ENCODE assay signal across 8 cellular contexts in genomic region chr2:189440644-189440946, GRCh38. TPM values are rescaled to one million over a fixed set of nuclear protein-coding genes. Genes with fewer than 3 reads are reported as not detected.
A peak's percentile ranks its signal among the peaks of the same experiment; 100 is the strongest.
DNase-seq lines count a peak whose midpoint lies in the region; ATAC-seq and TF ChIP-seq lines count a peak whose summit lies in the region.

No MANE protein-coding gene starts in this region.

- peaks cover 12% of the 10 kb centered on the region for H3K4me1 Mint-ChIP-seq in activated naive CD4-positive, alpha-beta T cell treated with anti-CD3 and anti-CD28 coated beads for 36 hours (ENCODE audit: low read depth)

- H3K27me3 Mint-ChIP-seq in activated naive CD4-positive, alpha-beta T cell treated with anti-CD3 and anti-CD28 coated beads for 36 hours (ENCODE audit: low read depth) = no peaks in the 10 kb centered on the region

- H3K9me3 ChIP-seq in lower lobe of right lung = no peaks in the 10 kb centered on the region

- no peak for DNase-seq in activated naive CD4-positive, alpha-beta T cell treated with anti-CD3 and anti-CD28 coated beads for 36 hours
- no peak for DNase-seq in activated naive CD4-positive, alpha-beta T cell (lab: John Stamatoyannopoulos, UW)
- no peak for DNase-seq in brain microvascular endothelial cell
- DNase-seq in lower lobe of right lung = no peak
- no peak for DNase-seq in GM13976 (ENCODE audit: low spot score)
- no peak for DNase-seq in superior temporal gyrus (ENCODE audit: extremely low spot score)

- H3K27me3 ChIP-seq in brain microvascular endothelial cell (replicated peaks) (no peaks in the 10 kb centered on the region), lower lobe of right lung (ENCODE audit: low read depth) (no peaks in the 10 kb centered on the region)

- peaks cover 4% of the 10 kb centered on the region for H3K36me3 Mint-ChIP-seq in activated naive CD4-positive, alpha-beta T cell treated with anti-CD3 and anti-CD28 coated beads for 36 hours (ENCODE audit: low read depth)

- in situ Hi-C loops in brain microvascular endothelial cell (cut with HindIII; ENCODE audit: low pct_ligation_motif_present, low sequenced_read_pairs) (no loop called here), GM13976 (cut with MboI; ENCODE audit: low sequenced_read_pairs, unreplicated experiment) (no loop called here)

- H3K4me3 ChIP-seq in brain microvascular endothelial cell (ENCODE audit: low read depth, low read length) (peak overlapping the region; percentile 87), lower lobe of right lung (peak overlapping the region; percentile 78), urinary bladder (ENCODE audit: low read depth, low read length) (peak overlapping the region; percentile 65)

- TF ChIP-seq CTCF in brain microvascular endothelial cell (IDR thresholded peaks at IDR 0.05; ENCODE audit: low read depth, low read length, missing control alignments) = no peak
- TF ChIP-seq CTCF in lower lobe of right lung (IDR thresholded peaks at IDR 0.05) = no peak
- TF ChIP-seq CTCF in GM13976 (IDR thresholded peaks at IDR 0.05; ENCODE audit: borderline replicate concordance, control extremely low read depth, extremely low read depth, insufficient read depth, missing control alignments) = no peak

- ATAC-seq in HG03439 (IDR thresholded peaks at IDR 0.05; ENCODE audit: unreplicated experiment) = peak; percentile 30
- ATAC-seq in lower lobe of right lung = peak; percentile 67 to 72

- no peaks in the 10 kb centered on the region for H3K9me3 Mint-ChIP-seq in activated naive CD4-positive, alpha-beta T cell treated with anti-CD3 and anti-CD28 coated beads for 36 hours

- no peak overlapping the region for H3K4me3 Mint-ChIP-seq in activated naive CD4-positive, alpha-beta T cell treated with anti-CD3 and anti-CD28 coated beads for 36 hours

- under 1% methylated on average over 8 of the region's 8 CpGs for WGBS in urinary bladder

- H3K27ac ChIP-seq in brain microvascular endothelial cell (peak overlapping the region; percentile 76), lower lobe of right lung (peak overlapping the region; percentile 96), urinary bladder (ENCODE audit: low read depth) (peak overlapping the region; percentile 94)

- CTCF ChIA-PET in activated naive CD4-positive, alpha-beta T cell treated with anti-CD3 and anti-CD28 coated beads for 36 hours (lab: Charles Lee) = interaction anchor here (2.1 kb wide), 1 partner anchor 17 kb away, joined by 7 read pairs; no protein-coding TSS in a partner anchor

- intact Hi-C loops in activated naive CD4-positive, alpha-beta T cell treated with anti-CD3 and anti-CD28 coated beads for 36 hours (cut with micrococcal nuclease) = loop anchor here (5.0 to 10.0 kb wide), 3 partner anchors 882 to 1094 kb away; partner anchors contain the start of gene NEMP2
- intact Hi-C loops in lower lobe of right lung (cut with DNase I) = no loop called here

- peak overlapping the region; percentile 97 for H3K27ac Mint-ChIP-seq in activated naive CD4-positive, alpha-beta T cell treated with anti-CD3 and anti-CD28 coated beads for 36 hours

- H3K36me3 ChIP-seq in brain microvascular endothelial cell (replicated peaks) (no peaks in the 10 kb centered on the region), lower lobe of right lung (no peaks in the 10 kb centered on the region), urinary bladder (ENCODE audit: insufficient read depth) (no peaks in the 10 kb centered on the region)

- H3K4me1 ChIP-seq in lower lobe of right lung (peaks cover 23% of the 10 kb centered on the region), urinary bladder (ENCODE audit: insufficient read depth) (peaks cover 3% of the 10 kb centered on the region)

RNA-seq across cellular contexts. Expression of gene WDR75, which starts 0.7 kb away (rescaled TPM):
- 10 to 100 TPM; 69.7 to 72.7 TPM for total RNA-seq in activated naive CD4-positive, alpha-beta T cell treated with anti-CD3 and anti-CD28 coated beads for 36 hours
- total RNA-seq in lower lobe of right lung = 21.1 TPM
- 85.1 TPM for total RNA-seq in urinary bladder
- 20.4 TPM for polyA plus RNA-seq in urinary bladder
